In genomic region chr6:151408858-151409257, GRCh38 we compare ENCODE assay signal across 15 cellular contexts. TPM values are rescaled to one million over a fixed set of nuclear protein-coding genes. Genes with fewer than 3 reads are reported as not detected.
DNase-seq lines count a peak whose midpoint lies in the region; ATAC-seq lines count a peak whose summit lies in the region.
"Had no signal": no experiment of that assay in that cellular context is flagged by ENCODE, and none has a peak within 500 bp of the region (broad histone marks: within the 10 kb centered on the region; RNA-seq: fewer than 3 reads in every experiment).

No MANE protein-coding gene starts in this region.

- no peak overlapping the region for H3K4me3 Mint-ChIP-seq in activated naive CD4-positive, alpha-beta T cell treated with anti-CD3 and anti-CD28 coated beads for 36 hours
- H3K4me3 Mint-ChIP-seq in central memory CD8-positive, alpha-beta T cell: no peak overlapping the region
- H3K4me3 Mint-ChIP-seq in stimulated activated naive B cell treated with anti-CD40 and anti-IgM and Interleukin-4, amounts not matched to agents 10 μg/mL and 1 μg/mL and 100 μg/mL, for 72 hours: peak overlapping the region; percentile 25 to 50
- H3K4me3 Mint-ChIP-seq: activated CD4-positive, alpha-beta T cell treated with anti-CD3 and anti-CD28 coated beads, Interleukin-2, amount 10 ng/mL, durations not matched to agents 24 days and 14 days had no signal

- no peaks in the 10 kb centered on the region for H3K27me3 Mint-ChIP-seq in activated naive CD4-positive, alpha-beta T cell treated with anti-CD3 and anti-CD28 coated beads for 36 hours (ENCODE audit: low read depth)
- H3K27me3 Mint-ChIP-seq in central memory CD8-positive, alpha-beta T cell: no peaks in the 10 kb centered on the region
- no peaks in the 10 kb centered on the region for H3K27me3 Mint-ChIP-seq in stimulated activated naive B cell treated with anti-CD40 and anti-IgM and Interleukin-4, amounts not matched to agents 10 μg/mL and 1 μg/mL and 100 μg/mL, for 72 hours
- H3K27me3 Mint-ChIP-seq: activated CD4-positive, alpha-beta T cell treated with anti-CD3 and anti-CD28 coated beads, Interleukin-2, amount 10 ng/mL, durations not matched to agents 24 days and 14 days had no signal

- peaks cover 41% of the 10 kb centered on the region for H3K36me3 Mint-ChIP-seq in activated naive CD4-positive, alpha-beta T cell treated with anti-CD3 and anti-CD28 coated beads for 36 hours (ENCODE audit: low read depth)
- H3K36me3 Mint-ChIP-seq in activated naive CD4-positive, alpha-beta T cell treated with anti-CD3 and anti-CD28 coated beads, Interleukin-2, amount 50 U/mL, for 72 hours: peaks cover 16 to 54% of the 10 kb centered on the region in 2 donors
- H3K36me3 Mint-ChIP-seq in central memory CD8-positive, alpha-beta T cell (ENCODE audit: insufficient read depth): peaks cover 19% of the 10 kb centered on the region
- H3K36me3 Mint-ChIP-seq in stimulated activated naive B cell treated with anti-CD40 and anti-IgM and Interleukin-4, amounts not matched to agents 10 μg/mL and 1 μg/mL and 100 μg/mL, for 72 hours: peaks cover 52 to 65% of the 10 kb centered on the region in 2 donors

- CTCF ChIA-PET in activated naive CD4-positive, alpha-beta T cell treated with anti-CD3 and anti-CD28 coated beads for 36 hours (lab: Charles Lee): interaction anchor here (1.1 kb wide), 1 partner anchor 30 kb away, joined by 4 read pairs; no protein-coding TSS in a partner anchor

- no peaks in the 10 kb centered on the region for H3K9me3 Mint-ChIP-seq in activated naive CD4-positive, alpha-beta T cell treated with anti-CD3 and anti-CD28 coated beads for 36 hours
- H3K9me3 Mint-ChIP-seq in activated naive CD4-positive, alpha-beta T cell treated with anti-CD3 and anti-CD28 coated beads, Interleukin-2, amount 50 U/mL, for 72 hours: no peaks in the 10 kb centered on the region
- no peaks in the 10 kb centered on the region for H3K9me3 Mint-ChIP-seq in central memory CD8-positive, alpha-beta T cell
- peaks cover 3 to 10% of the 10 kb centered on the region in 2 donors for H3K9me3 Mint-ChIP-seq in stimulated activated naive B cell treated with anti-CD40 and anti-IgM and Interleukin-4, amounts not matched to agents 10 μg/mL and 1 μg/mL and 100 μg/mL, for 72 hours
- H3K9me3 Mint-ChIP-seq: activated CD4-positive, alpha-beta T cell treated with anti-CD3 and anti-CD28 coated beads, Interleukin-2, amount 10 ng/mL, durations not matched to agents 24 days and 14 days had no signal

- ATAC-seq in activated naive CD4-positive, alpha-beta T cell treated with anti-CD3 and anti-CD28 coated beads, Interleukin-2, amount 50 U/mL, for 72 hours: no peak
- ATAC-seq in HG02870 (IDR thresholded peaks at IDR 0.05; ENCODE audit: unreplicated experiment): peak; percentile 9
- ATAC-seq in central memory CD8-positive, alpha-beta T cell (replicated peaks; ENCODE audit: extremely low read depth, poor library complexity, severe bottlenecking): no peak
- ATAC-seq in stimulated activated naive B cell treated with anti-CD40 and anti-IgM and Interleukin-4, amounts not matched to agents 10 μg/mL and 1 μg/mL and 100 μg/mL, for 72 hours (replicated peaks): peak; percentile 8 to 14
- ATAC-seq in GM21423 (IDR thresholded peaks at IDR 0.05; ENCODE audit: unreplicated experiment): no peak
- ATAC-seq in HG03457 (IDR thresholded peaks at IDR 0.05; ENCODE audit: unreplicated experiment): no peak
- ATAC-seq: foreskin keratinocyte had no signal

- peaks cover 12% of the 10 kb centered on the region for H3K4me1 Mint-ChIP-seq in activated naive CD4-positive, alpha-beta T cell treated with anti-CD3 and anti-CD28 coated beads for 36 hours (ENCODE audit: low read depth)
- peaks cover 26% of the 10 kb centered on the region for H3K4me1 Mint-ChIP-seq in central memory CD8-positive, alpha-beta T cell
- H3K4me1 Mint-ChIP-seq in stimulated activated naive B cell treated with anti-CD40 and anti-IgM and Interleukin-4, amounts not matched to agents 10 μg/mL and 1 μg/mL and 100 μg/mL, for 72 hours: peaks cover 27 to 55% of the 10 kb centered on the region in 2 donors

- H3K27ac Mint-ChIP-seq in activated naive CD4-positive, alpha-beta T cell treated with anti-CD3 and anti-CD28 coated beads for 36 hours: peak overlapping the region; percentile 27
- peak overlapping the region in 1 of 2 donors; percentile 41 for H3K27ac Mint-ChIP-seq in activated naive CD4-positive, alpha-beta T cell treated with anti-CD3 and anti-CD28 coated beads, Interleukin-2, amount 50 U/mL, for 72 hours
- peak overlapping the region; percentile 21 for H3K27ac Mint-ChIP-seq in central memory CD8-positive, alpha-beta T cell (ENCODE audit: low read depth)
- H3K27ac Mint-ChIP-seq in stimulated activated naive B cell treated with anti-CD40 and anti-IgM and Interleukin-4, amounts not matched to agents 10 μg/mL and 1 μg/mL and 100 μg/mL, for 72 hours: peak overlapping the region; percentile 88
- H3K27ac Mint-ChIP-seq: activated CD4-positive, alpha-beta T cell treated with anti-CD3 and anti-CD28 coated beads, Interleukin-2, amount 10 ng/mL, durations not matched to agents 24 days and 14 days had no signal

- intact Hi-C loops in activated naive CD4-positive, alpha-beta T cell treated with anti-CD3 and anti-CD28 coated beads for 36 hours (cut with micrococcal nuclease): no loop called here

- no peak for DNase-seq in activated naive CD4-positive, alpha-beta T cell treated with anti-CD3 and anti-CD28 coated beads for 36 hours
- DNase-seq in activated naive CD4-positive, alpha-beta T cell treated with anti-CD3 and anti-CD28 coated beads, Interleukin-2, amount 50 U/mL, for 72 hours (ENCODE audit: low spot score in 2 of 2): no peak
- DNase-seq in central memory CD8-positive, alpha-beta T cell (ENCODE audit: low spot score in 2 of 2): no peak
- DNase-seq in stimulated activated naive B cell treated with anti-CD40 and anti-IgM and Interleukin-4, amounts not matched to agents 10 μg/mL and 1 μg/mL and 100 μg/mL, for 72 hours: no peak
- DNase-seq in stimulated activated CD4-positive, alpha-beta T cell treated with anti-CD3 and anti-CD28 coated beads, Interleukin-4, amount 100 ng/mL, for 24 hours: no peak
- DNase-seq: activated CD4-positive, alpha-beta T cell treated with anti-CD3 and anti-CD28 coated beads, Interleukin-2, amount 10 ng/mL, durations not matched to agents 24 days and 14 days; activated effector memory CD4-positive, alpha-beta T cell treated with Interleukin-2 at 50 U/mL for 16 hours; DMS 273 treated with DMSO at 0.1 percent for 48 hours; foreskin keratinocyte; NCI-H510A treated with DMSO at 0.1 percent for 48 hours; PC-9; spleen had no signal

RNA-seq across cellular contexts. Expression of gene ZBTB2, which starts 17.5 kb away (rescaled TPM):
- 10 to 100 TPM; 10.7 to 10.8 TPM for total RNA-seq in activated naive CD4-positive, alpha-beta T cell treated with anti-CD3 and anti-CD28 coated beads for 36 hours
- total RNA-seq in activated naive CD4-positive, alpha-beta T cell treated with anti-CD3 and anti-CD28 coated beads, Interleukin-2, amount 50 U/mL, for 72 hours: 10 to 100 TPM; 14.8 to 21.4 TPM

RNA-seq across cellular contexts. Expression of gene RMND1, which starts 43.1 kb away (rescaled TPM):
- 10 to 100 TPM; 16.7 to 18.4 TPM for total RNA-seq in activated naive CD4-positive, alpha-beta T cell treated with anti-CD3 and anti-CD28 coated beads for 36 hours
- 10 to 100 TPM; 17.8 to 23.4 TPM for total RNA-seq in activated naive CD4-positive, alpha-beta T cell treated with anti-CD3 and anti-CD28 coated beads, Interleukin-2, amount 50 U/mL, for 72 hours

Comparison
In these comparisons a context has a peak if more than half of its experiments do, and no peak if none do; other contexts are left out.
1. H3K4me3 Mint-ChIP-seq: peak in stimulated activated naive B cell treated with anti-CD40 and anti-IgM and Interleukin-4, amounts not matched to agents 10 μg/mL and 1 μg/mL and 100 μg/mL, for 72 hours (2 of 2); none in activated naive CD4-positive, alpha-beta T cell treated with anti-CD3 and anti-CD28 coated beads for 36 hours (single experiment) and central memory CD8-positive, alpha-beta T cell (single experiment).
2. ATAC-seq: peak in HG02870 (single experiment) and stimulated activated naive B cell treated with anti-CD40 and anti-IgM and Interleukin-4, amounts not matched to agents 10 μg/mL and 1 μg/mL and 100 μg/mL, for 72 hours (2 of 2); none in activated naive CD4-positive, alpha-beta T cell treated with anti-CD3 and anti-CD28 coated beads, Interleukin-2, amount 50 U/mL, for 72 hours (0 of 2), central memory CD8-positive, alpha-beta T cell (single experiment), GM21423 (single experiment) and HG03457 (single experiment).